Comparison of ENCODE assay signal across 1 cellular context in genomic region chr16:87068751-87069150, GRCh38.
TF ChIP-seq lines count a peak whose summit lies in the region.

No MANE protein-coding gene starts in this region.

TF ChIP-seq in H1, 55 proteins besides CTCF, POLR2A, EP300 and RAD21:
- TF ChIP-seq POLR2AphosphoS5 (IDR thresholded peaks at IDR 0.05; ENCODE audit: low read depth, low read length), result no peak
- TF ChIP-seq JUND (IDR thresholded peaks at IDR 0.05; ENCODE audit: low read length), result no peak
- no peak for TF ChIP-seq CHD1 (IDR thresholded peaks at IDR 0.05; ENCODE audit: low read depth, low read length)
- no peak for TF ChIP-seq SIN3A (conservative IDR thresholded peaks at IDR 0.05 in 1 of 2, IDR thresholded peaks at IDR 0.05 in 1 of 2; ENCODE audit: low read depth in 1 of 2, low read length in 2 of 2)
- no peak for TF ChIP-seq TAF1 (IDR thresholded peaks at IDR 0.05; ENCODE audit: low read depth, low read length)
- no peak for TF ChIP-seq ATF3 (IDR thresholded peaks at IDR 0.05; ENCODE audit: insufficient read depth, low read depth, low read length)
- TF ChIP-seq RFX5 (IDR thresholded peaks at IDR 0.05; ENCODE audit: borderline replicate concordance, low read depth, low read length), result no peak
- TF ChIP-seq CTBP2 (IDR thresholded peaks at IDR 0.05; ENCODE audit: borderline replicate concordance, insufficient read depth, insufficient read length, low read length), result no peak
- no peak for TF ChIP-seq BACH1 (IDR thresholded peaks at IDR 0.05; ENCODE audit: low read length)
- no peak for TF ChIP-seq HDAC2 (IDR thresholded peaks at IDR 0.05; ENCODE audit: borderline replicate concordance in 1 of 2, low read depth in 2 of 2, low read length in 2 of 2)
- no peak for TF ChIP-seq CREB1 (IDR thresholded peaks at IDR 0.05)
- TF ChIP-seq GTF2F1 (IDR thresholded peaks at IDR 0.05; ENCODE audit: borderline replicate concordance, low read depth, low read length), result no peak
- no peak for TF ChIP-seq SP2 (IDR thresholded peaks at IDR 0.05; ENCODE audit: low read length)
- TF ChIP-seq HDAC6 (IDR thresholded peaks at IDR 0.05; ENCODE audit: low read depth, low read length), result no peak
- TF ChIP-seq SUZ12 (IDR thresholded peaks at IDR 0.05; ENCODE audit: low read length), result no peak
